In the genomic region with DNA sequence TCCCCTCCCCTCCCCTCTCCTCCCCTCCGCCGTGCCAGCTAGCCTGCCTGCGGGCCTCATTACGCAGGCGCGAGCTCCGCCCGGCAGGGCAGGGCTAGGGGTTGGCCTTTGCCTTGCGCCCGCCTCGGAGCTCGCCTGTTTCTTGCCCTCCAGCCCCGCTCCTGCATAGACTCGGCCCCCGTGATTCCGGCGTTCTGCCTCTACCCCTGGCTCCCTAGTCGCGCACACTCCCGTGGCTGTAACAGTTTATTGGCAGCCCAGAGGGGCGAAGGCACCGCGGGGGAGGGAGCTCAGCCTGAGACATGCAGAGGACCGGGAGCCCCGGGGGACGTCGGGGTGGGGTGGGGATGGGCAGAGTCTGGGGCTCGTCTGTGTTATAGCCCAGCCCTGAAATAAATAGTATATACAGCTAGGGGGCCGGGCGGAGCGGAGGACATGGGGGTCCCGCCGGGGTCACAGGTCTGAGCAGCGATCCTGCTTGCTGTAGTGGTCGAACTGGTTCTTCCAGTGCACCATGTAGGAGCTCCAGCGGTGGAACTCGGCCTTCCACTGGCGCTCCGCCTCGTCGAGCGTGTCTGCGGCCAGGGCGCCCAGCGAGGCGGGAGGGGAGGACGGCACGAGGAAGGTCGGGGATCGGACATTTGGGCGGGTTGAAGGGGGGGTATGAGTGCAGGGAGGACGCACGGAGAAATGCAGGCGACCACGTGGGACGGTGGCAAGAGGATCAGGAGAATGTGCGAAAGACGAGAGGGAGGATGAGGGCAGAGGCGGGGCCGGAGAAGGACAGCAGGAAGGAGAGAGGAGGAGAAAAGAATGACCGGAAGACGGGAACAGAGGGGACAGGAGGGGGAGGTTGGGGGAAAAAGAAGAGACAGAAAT, we compare ENCODE assay signal across 7 cellular contexts. TPM values are rescaled to one million over a fixed set of nuclear protein-coding genes. Genes with fewer than 3 reads are reported as not detected.
DNase-seq lines count a peak whose midpoint lies in the region; ATAC-seq, FAIRE-seq and TF ChIP-seq lines count a peak whose summit lies in the region.

No MANE protein-coding gene starts in this region.

- intact Hi-C loops in body of pancreas (cut with DNase I) (no loop called here), gastrocnemius medialis (cut with DNase I; ENCODE audit: low total_unique reads) (loop anchor here (1.0 to 10.0 kb wide), 2 partner anchors 15 to 355 kb away; a partner anchor contains a TSS)

- peaks cover 6 to 17% of the 10 kb centered on the region in 2 donors for H3K36me3 ChIP-seq in body of pancreas (replicated peaks in 1 of 2; ENCODE audit: insufficient read depth in 1 of 2, low read depth in 2 of 2)
- peaks cover 0 to 36% of the 10 kb centered on the region in 2 donors for H3K36me3 ChIP-seq in gastrocnemius medialis

- H3K4me3 ChIP-seq in body of pancreas (peak overlapping the region; percentile 19 to 30), iPS-11a (ENCODE audit: low read depth, low read length) (peak overlapping the region; percentile 53), gastrocnemius medialis (peak overlapping the region; percentile 69 to 89 (median 85))

- H3K9me3 ChIP-seq in body of pancreas, result no peaks in the 10 kb centered on the region
- H3K9me3 ChIP-seq in gastrocnemius medialis, result no peaks in the 10 kb centered on the region

- in situ Hi-C loops in gastrocnemius medialis (cut with MboI; ENCODE audit: low sequenced_read_pairs in 4 of 4), result loop anchor here in 1 of 4 donors (5.0 kb wide), 1 partner anchor 167 kb away; no protein-coding TSS in a partner anchor

- ATAC-seq in HG02981 (IDR thresholded peaks at IDR 0.05; ENCODE audit: unreplicated experiment), result peak; percentile 64
- ATAC-seq in body of pancreas, result peak; percentile 91
- peak; percentile 78 to 82 for ATAC-seq in gastrocnemius medialis

- TF ChIP-seq CTCF in body of pancreas (IDR thresholded peaks at IDR 0.05), result peak in 1 of 7 experiments; percentile 15
- peak in 1 of 5 experiments; percentile 10 for TF ChIP-seq CTCF in gastrocnemius medialis (IDR thresholded peaks at IDR 0.05 in 4 of 5, conservative IDR thresholded peaks at IDR 0.05 in 1 of 5)

- peak in 2 of 3 donors; percentile 63 to 70 for TF ChIP-seq POLR2A in body of pancreas (IDR thresholded peaks at IDR 0.05)
- TF ChIP-seq POLR2A in gastrocnemius medialis (IDR thresholded peaks at IDR 0.05), result peak; percentile 75 to 76

- H3K4me1 ChIP-seq in body of pancreas (peaks cover 42% of the 10 kb centered on the region), gastrocnemius medialis (peaks cover 28 to 49% of the 10 kb centered on the region in 2 donors)

- H3K27me3 ChIP-seq in body of pancreas, result peaks cover 0 to 4% of the 10 kb centered on the region in 2 donors
- H3K27me3 ChIP-seq in gastrocnemius medialis, result peaks cover 0 to under 1% (median 0%) of the 10 kb centered on the region in 3 donors

- peak; percentile 97 for DNase-seq in GM18507 (ENCODE audit: extremely low spot score, insufficient read length, low read depth)
- DNase-seq in NCI-H2107 treated with DMSO at 0.1 percent for 48 hours (lab: John Stamatoyannopoulos, UW; ENCODE audit: unreplicated experiment), result peak; percentile 80
- DNase-seq in body of pancreas, result peak; percentile 92 to 96 (median 94)
- peak; percentile 92 for DNase-seq in gastrocnemius medialis

- peak overlapping the region; percentile 85 to 96 (median 93) for H3K27ac ChIP-seq in body of pancreas
- peak overlapping the region; percentile 95 to 99 (median 97) for H3K27ac ChIP-seq in gastrocnemius medialis

- WGBS in body of pancreas, 2 donors, result 1 to 3% methylated on average over 23 to 61 of the region's 62 CpGs

- FAIRE-seq in GM18507 (lab: Jason Lieb, UNC), result peak; percentile 93
- FAIRE-seq in TTC549 (lab: Jason Lieb, UNC), result peak; percentile 32

RNA-seq across cellular contexts. Expression of a gene that starts 0.5 kb away (rescaled TPM):
- total RNA-seq in body of pancreas (1 to 10 TPM; 6.2 to 7.9 TPM), gastrocnemius medialis (1 to 10 TPM; 2.0 to 7.1 (median 4.0) TPM)

RNA-seq across cellular contexts. Expression of a gene that starts 5.7 kb away (rescaled TPM):
- total RNA-seq in body of pancreas (1 to 10 TPM; 6.2 to 7.3 TPM), gastrocnemius medialis (10 to 100 TPM in 2 of 4 donors, 1 to 10 TPM in 2; 6.5 to 59.5 (median 11.4) TPM)

RNA-seq across cellular contexts. Expression of a gene that starts 15.1 kb away (rescaled TPM):
- total RNA-seq in body of pancreas, result 10 to 100 TPM; 54.7 to 60.7 TPM
- 10 to 100 TPM; 35.0 to 47.3 (median 39.8) TPM for total RNA-seq in gastrocnemius medialis

RNA-seq across cellular contexts. Expression of a gene that starts 22.8 kb away (rescaled TPM):
- total RNA-seq in body of pancreas (10 to 100 TPM; 34.9 to 43.6 TPM), gastrocnemius medialis (1 to 10 TPM; 4.6 to 9.1 (median 7.3) TPM)

RNA-seq across cellular contexts. Expression of a gene that starts 37.5 kb away (rescaled TPM):
- 10 to 100 TPM; 12.7 to 38.9 TPM for total RNA-seq in body of pancreas
- total RNA-seq in gastrocnemius medialis, result 1 to 10 TPM; 2.5 to 4.3 (median 3.8) TPM

Comparison
In these comparisons a context has a peak if more than half of its experiments do, and no peak if none do; other contexts are left out.
1. Peak in every context shown above with its lines: DNase-seq, ATAC-seq, H3K4me3 ChIP-seq and H3K27ac ChIP-seq.
2. H3K4me3 ChIP-seq: peak in every context shown above with its lines; median percentile 85 in gastrocnemius medialis; 53 in iPS-11a; 24 in body of pancreas.